Comparison of ENCODE assay signal across 33 cellular contexts in genomic region chr11:68276864-68277263, GRCh38.
"Had no signal": no experiment of that assay in that cellular context is flagged by ENCODE, and none has a peak within 500 bp of the region (broad histone marks: within the 10 kb centered on the region; RNA-seq: fewer than 3 reads in every experiment).

No MANE protein-coding gene starts in this region.

- H3K4me3 ChIP-seq: adrenal gland, body of pancreas, breast epithelium, K562, Peyer's patch had no signal

- H3K4me3 Mint-ChIP-seq: activated CD4-positive, alpha-beta memory T cell treated with anti-CD3 and anti-CD28 coated beads for 36 hours; activated naive CD4-positive, alpha-beta T cell treated with anti-CD3 and anti-CD28 coated beads for 36 hours; activated T-cell treated with anti-CD3 and anti-CD28 coated beads, Interleukin-2, amount 50 U/mL, for 4 hours; activated T-helper 1 cell treated with anti-CD3 and anti-CD28 coated beads, Interleukin-12 subunit alpha, Interleukin-12 subunit beta, Interleukin-2, Interleukin-4 antibody, amounts not matched to agents 30 ng/mL and 10 ng/mL and 1 ng/mL, durations not matched to agents 14 hours and 24 hours and 36 hours; WTC11 had no signal

- H3K36me3 Mint-ChIP-seq: WTC11 had no signal

- H3K9me3 Mint-ChIP-seq: activated CD4-positive, alpha-beta memory T cell treated with anti-CD3 and anti-CD28 coated beads for 36 hours; activated naive CD4-positive, alpha-beta T cell treated with anti-CD3 and anti-CD28 coated beads for 36 hours; activated naive CD4-positive, alpha-beta T cell treated with anti-CD3 and anti-CD28 coated beads, Interleukin-2, amount 50 U/mL, for 72 hours; activated T-cell treated with anti-CD3 and anti-CD28 coated beads, Interleukin-2, amount 50 U/mL, for 4 hours; activated T-helper 1 cell treated with anti-CD3 and anti-CD28 coated beads, Interleukin-12 subunit alpha, Interleukin-12 subunit beta, Interleukin-2, Interleukin-4 antibody, amounts not matched to agents 30 ng/mL and 10 ng/mL and 1 ng/mL, durations not matched to agents 14 hours and 24 hours and 36 hours; WTC11 had no signal

- H3K27ac ChIP-seq: adrenal gland, breast epithelium, Peyer's patch had no signal

- H3K4me1 ChIP-seq: adrenal gland had no signal

- ATAC-seq: activated CD4-positive, CD25-positive, alpha-beta regulatory T cell treated with anti-CD3 and anti-CD28 coated beads, Interleukin-2, amount 50 U/mL, for 24 hours; activated naive CD4-positive, alpha-beta T cell treated with anti-CD3 and anti-CD28 coated beads, Interleukin-2, amount 50 U/mL, for 72 hours; activated T-cell treated with anti-CD3 and anti-CD28 coated beads, Interleukin-2, amount 50 U/mL, for 4 hours; body of pancreas; K562; PC-3; Right ventricle myocardium inferior; WTC11 had no signal

- H3K9me3 ChIP-seq: adrenal gland, body of pancreas, breast epithelium, Peyer's patch had no signal

- H3K27ac Mint-ChIP-seq: activated CD4-positive, alpha-beta memory T cell treated with anti-CD3 and anti-CD28 coated beads for 36 hours; activated naive CD4-positive, alpha-beta T cell treated with anti-CD3 and anti-CD28 coated beads for 36 hours; activated naive CD4-positive, alpha-beta T cell treated with anti-CD3 and anti-CD28 coated beads, Interleukin-2, amount 50 U/mL, for 72 hours; activated T-helper 1 cell treated with anti-CD3 and anti-CD28 coated beads, Interleukin-12 subunit alpha, Interleukin-12 subunit beta, Interleukin-2, Interleukin-4 antibody, amounts not matched to agents 30 ng/mL and 10 ng/mL and 1 ng/mL, durations not matched to agents 14 hours and 24 hours and 36 hours; WTC11 had no signal

- DNase-seq: activated CD4-positive, alpha-beta memory T cell treated with anti-CD3 and anti-CD28 coated beads for 36 hours; activated CD4-positive, alpha-beta T cell treated with anti-CD3 and anti-CD28 coated beads for 4 hours; activated CD4-positive, alpha-beta T cell treated with anti-CD3 and anti-CD28 coated beads, Interleukin-2, amount 50 U/mL, for 1 hour; activated CD8-positive, alpha-beta memory T cell treated with anti-CD3 and anti-CD28 coated beads, Interleukin-2, amount 50 U/mL, for 4 hours; activated gamma-delta T cell treated with Interleukin-2 at 50 U/mL for 16 hours; activated naive CD4-positive, alpha-beta T cell treated with anti-CD3 and anti-CD28 coated beads for 36 hours; activated T-cell treated with anti-CD3 and anti-CD28 coated beads for 4 hours; activated T-cell treated with anti-CD3 and anti-CD28 coated beads, Interleukin-2, amount 50 U/mL, for 4 hours; adrenal gland; body of pancreas; caudate nucleus; NCI-H1092 treated with DMSO at 0.1 percent for 48 hours; NCI-H1417; NCI-H146; NCI-H187; NCI-H2029 treated with DMSO at 0.1 percent for 48 hours; NCI-H2107; NCI-H2171; NCI-H510A; NCI-H526; NCI-H748 treated with DMSO at 0.1 percent for 48 hours; NK-92 treated with Interleukin-12 subunit alpha and Interleukin-12 subunit beta, amount 100 ng/mL, for 24 hours; PC-3; Peyer's patch; RPMI8226; T1000 had no signal

- H3K36me3 ChIP-seq: adrenal gland, breast epithelium, Peyer's patch had no signal

- H3K27me3 ChIP-seq: adrenal gland, body of pancreas, breast epithelium, Peyer's patch had no signal
